Comparison of ENCODE assay signal across 1 cellular context in genomic region chr5:19314840-19315239, GRCh38.
TF ChIP-seq lines count a peak whose summit lies in the region.

No MANE protein-coding gene starts in this region.

TF ChIP-seq in GM23338, 12 proteins besides CTCF, POLR2A, EP300 and RAD21 (continued from another document):
- TF ChIP-seq ETS1 (IDR thresholded peaks at IDR 0.05) (no peak), STAT1 (IDR thresholded peaks at IDR 0.05; ENCODE audit: unreplicated experiment) (no peak), ZNF462 (CRISPR knock-in tag; IDR thresholded peaks at IDR 0.05) (no peak), EZH2 (IDR thresholded peaks at IDR 0.05; ENCODE audit: low read depth, unreplicated experiment) (no peak)
